ENCODE assay signal across 16 cellular contexts in genomic region chr9:76151267-76151666, GRCh38.
DNase-seq lines count a peak whose midpoint lies in the region; ATAC-seq, FAIRE-seq and TF ChIP-seq lines count a peak whose summit lies in the region.
"Had no signal": no experiment of that assay in that cellular context is flagged by ENCODE, and none has a peak within 500 bp of the region (broad histone marks: within the 10 kb centered on the region; RNA-seq: fewer than 3 reads in every experiment).

No MANE protein-coding gene starts in this region.

- H3K4me1 Mint-ChIP-seq in WTC11 (peaks cover 4% of the 10 kb centered on the region; the same call in 1 of the 2 replicates), chondrocyte (ENCODE audit: low read depth) (peaks cover 3% of the 10 kb centered on the region)
- H3K4me1 Mint-ChIP-seq in activated T-cell treated with anti-CD3 and anti-CD28 coated beads, Interleukin-2, amount 50 U/mL, for 24 hours (ENCODE audit: low read depth): no peaks in the 10 kb centered on the region
- H3K4me1 Mint-ChIP-seq: H9 had no signal

- no peak overlapping the region for H3K9ac ChIP-seq in BLaER1 treated with 17β-estradiol and CSF1 and Interleukin-3, amounts not matched to agents 10 nM and 100 nM

- H4K20me1 ChIP-seq in BLaER1 treated with 17β-estradiol and CSF1 and Interleukin-3, amounts not matched to agents 10 nM and 100 nM: no peaks in the 10 kb centered on the region

- H3K4me1 ChIP-seq in BLaER1 treated with 17β-estradiol and CSF1 and Interleukin-3, amounts not matched to agents 10 nM and 100 nM: peaks cover 22 to 72% (median 50%) of the 10 kb centered on the region in 10 experiments
- no peaks in the 10 kb centered on the region for H3K4me1 ChIP-seq in pancreas

- CTCF ChIA-PET in WTC11 (lab: Charles Lee): interaction anchor here (0.9 kb wide), 1 partner anchor 285 kb away, joined by 3 read pairs; no protein-coding TSS in a partner anchor

- FAIRE-seq in pancreas (lab: Jason Lieb, UNC): no peak
- FAIRE-seq: A204.1, GM12878, GM18507, HepG2, HTR-8/SVneo had no signal

- WGBS in pancreas, 2 donors: 85 to 87% methylated on average over 5 of the region's 5 CpGs

- H3K27me3 Mint-ChIP-seq in WTC11 (ENCODE audit: low read depth) (no peaks in the 10 kb centered on the region), chondrocyte (ENCODE audit: low read depth) (no peaks in the 10 kb centered on the region)
- H3K27me3 Mint-ChIP-seq in activated T-cell treated with anti-CD3 and anti-CD28 coated beads, Interleukin-2, amount 50 U/mL, for 24 hours: no peaks in the 10 kb centered on the region
- H3K27me3 Mint-ChIP-seq: CD4-positive, CD25-positive, alpha-beta regulatory T cell had no signal

- intact Hi-C loops in pancreas (cut with DNase I): no loop called here

- no peak for DNase-seq in WTC11 (ENCODE audit: low spot score)
- no peak for DNase-seq in activated T-cell treated with anti-CD3 and anti-CD28 coated beads, Interleukin-2, amount 50 U/mL, for 24 hours
- DNase-seq in NCI-H226: no peak
- no peak for DNase-seq in pancreas
- no peak for DNase-seq in chondrocyte (ENCODE audit: low spot score)
- DNase-seq: CD4-positive, CD25-positive, alpha-beta regulatory T cell; DMS53; GOT3; H9 had no signal

- H3K9me3 Mint-ChIP-seq in WTC11 (no peaks in the 10 kb centered on the region), chondrocyte (ENCODE audit: low read depth) (no peaks in the 10 kb centered on the region)
- H3K9me3 Mint-ChIP-seq in activated T-cell treated with anti-CD3 and anti-CD28 coated beads, Interleukin-2, amount 50 U/mL, for 24 hours: no peaks in the 10 kb centered on the region
- H3K9me3 Mint-ChIP-seq: H9 had no signal

- H3K27ac ChIP-seq in BLaER1 treated with 17β-estradiol and CSF1 and Interleukin-3, amounts not matched to agents 10 nM and 100 nM: no peak overlapping the region
- H3K27ac ChIP-seq in pancreas: no peak overlapping the region

- POLR2A ChIA-PET in WTC11 (lab: Charles Lee): no interaction called here

- ATAC-seq in HG02885 (IDR thresholded peaks at IDR 0.05; ENCODE audit: poor library complexity, unreplicated experiment) (peak; percentile 21), WTC11 (peak; percentile 51), pancreas (no peak)
- ATAC-seq: GM12878, HepG2 had no signal

- H3K27ac Mint-ChIP-seq in WTC11 (no peak overlapping the region), chondrocyte (ENCODE audit: unreplicated experiment) (no peak overlapping the region)
- H3K27ac Mint-ChIP-seq in activated T-cell treated with anti-CD3 and anti-CD28 coated beads, Interleukin-2, amount 50 U/mL, for 24 hours: no peak overlapping the region
- H3K27ac Mint-ChIP-seq: CD4-positive, CD25-positive, alpha-beta regulatory T cell; H9 had no signal

- H3K4me3 ChIP-seq in BLaER1 treated with 17β-estradiol and CSF1 and Interleukin-3, amounts not matched to agents 10 nM and 100 nM: peak overlapping the region in 3 of 10 experiments; percentile 4 to 36 (median 32); a peak in 4 of 20 replicates
- no peak overlapping the region for H3K4me3 ChIP-seq in pancreas
- H3K4me3 ChIP-seq: GM12878 had no signal

- no peaks in the 10 kb centered on the region for H3K9me3 ChIP-seq in BLaER1 treated with 17β-estradiol and CSF1 and Interleukin-3, amounts not matched to agents 10 nM and 100 nM (replicated peaks in 1 of 11)
- no peaks in the 10 kb centered on the region for H3K9me3 ChIP-seq in pancreas

- no peak for TF ChIP-seq CTCF in WTC11 (IDR thresholded peaks at IDR 0.05)
- TF ChIP-seq CTCF in pancreas (IDR thresholded peaks at IDR 0.05): no peak
- no peak for TF ChIP-seq CTCF in chondrocyte (IDR thresholded peaks at IDR 0.05)

- no peaks in the 10 kb centered on the region for H3K36me3 ChIP-seq in BLaER1 treated with 17β-estradiol and CSF1 and Interleukin-3, amounts not matched to agents 10 nM and 100 nM
- H3K36me3 ChIP-seq in pancreas: no peaks in the 10 kb centered on the region

- H3K27me3 ChIP-seq in BLaER1 treated with 17β-estradiol and CSF1 and Interleukin-3, amounts not matched to agents 10 nM and 100 nM: no peaks in the 10 kb centered on the region
- no peaks in the 10 kb centered on the region for H3K27me3 ChIP-seq in pancreas

- no peak overlapping the region for H3K4me3 Mint-ChIP-seq in WTC11
- no peak overlapping the region for H3K4me3 Mint-ChIP-seq in activated T-cell treated with anti-CD3 and anti-CD28 coated beads, Interleukin-2, amount 50 U/mL, for 24 hours
- no peak overlapping the region for H3K4me3 Mint-ChIP-seq in chondrocyte (ENCODE audit: unreplicated experiment)
- H3K4me3 Mint-ChIP-seq: CD4-positive, CD25-positive, alpha-beta regulatory T cell; H9 had no signal

- H3K36me3 Mint-ChIP-seq in WTC11 (no peaks in the 10 kb centered on the region), chondrocyte (ENCODE audit: low read depth) (no peaks in the 10 kb centered on the region)
- no peaks in the 10 kb centered on the region for H3K36me3 Mint-ChIP-seq in activated T-cell treated with anti-CD3 and anti-CD28 coated beads, Interleukin-2, amount 50 U/mL, for 24 hours (ENCODE audit: low read depth)
- H3K36me3 Mint-ChIP-seq: CD4-positive, CD25-positive, alpha-beta regulatory T cell had no signal

- peak overlapping the region; percentile 63 to 85 (median 75) for H3K4me2 ChIP-seq in BLaER1 treated with 17β-estradiol and CSF1 and Interleukin-3, amounts not matched to agents 10 nM and 100 nM

TF ChIP-seq in WTC11, 78 proteins besides CTCF, POLR2A, EP300 and RAD21:
- TF ChIP-seq NR2C2 (CRISPR knock-in tag; IDR thresholded peaks at IDR 0.05) (no peak), USF2 (CRISPR knock-in tag; IDR thresholded peaks at IDR 0.05) (no peak), ZNF317 (CRISPR knock-in tag; IDR thresholded peaks at IDR 0.05; ENCODE audit: borderline replicate concordance, low read depth) (no peak), ZBTB43 (CRISPR knock-in tag; IDR thresholded peaks at IDR 0.05) (no peak), RORB (CRISPR knock-in tag; IDR thresholded peaks at IDR 0.05) (no peak), JUN (CRISPR knock-in tag; IDR thresholded peaks at IDR 0.05) (no peak)
- TF ChIP-seq, protein P1, sequence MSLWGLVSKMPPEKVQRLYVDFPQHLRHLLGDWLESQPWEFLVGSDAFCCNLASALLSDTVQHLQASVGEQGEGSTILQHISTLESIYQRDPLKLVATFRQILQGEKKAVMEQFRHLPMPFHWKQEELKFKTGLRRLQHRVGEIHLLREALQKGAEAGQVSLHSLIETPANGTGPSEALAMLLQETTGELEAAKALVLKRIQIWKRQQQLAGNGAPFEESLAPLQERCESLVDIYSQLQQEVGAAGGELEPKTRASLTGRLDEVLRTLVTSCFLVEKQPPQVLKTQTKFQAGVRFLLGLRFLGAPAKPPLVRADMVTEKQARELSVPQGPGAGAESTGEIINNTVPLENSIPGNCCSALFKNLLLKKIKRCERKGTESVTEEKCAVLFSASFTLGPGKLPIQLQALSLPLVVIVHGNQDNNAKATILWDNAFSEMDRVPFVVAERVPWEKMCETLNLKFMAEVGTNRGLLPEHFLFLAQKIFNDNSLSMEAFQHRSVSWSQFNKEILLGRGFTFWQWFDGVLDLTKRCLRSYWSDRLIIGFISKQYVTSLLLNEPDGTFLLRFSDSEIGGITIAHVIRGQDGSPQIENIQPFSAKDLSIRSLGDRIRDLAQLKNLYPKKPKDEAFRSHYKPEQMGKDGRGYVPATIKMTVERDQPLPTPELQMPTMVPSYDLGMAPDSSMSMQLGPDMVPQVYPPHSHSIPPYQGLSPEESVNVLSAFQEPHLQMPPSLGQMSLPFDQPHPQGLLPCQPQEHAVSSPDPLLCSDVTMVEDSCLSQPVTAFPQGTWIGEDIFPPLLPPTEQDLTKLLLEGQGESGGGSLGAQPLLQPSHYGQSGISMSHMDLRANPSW (CRISPR knock-in tag; conservative IDR thresholded peaks at IDR 0.05; ENCODE audit: low read depth): no peak
- TF ChIP-seq, protein P2, sequence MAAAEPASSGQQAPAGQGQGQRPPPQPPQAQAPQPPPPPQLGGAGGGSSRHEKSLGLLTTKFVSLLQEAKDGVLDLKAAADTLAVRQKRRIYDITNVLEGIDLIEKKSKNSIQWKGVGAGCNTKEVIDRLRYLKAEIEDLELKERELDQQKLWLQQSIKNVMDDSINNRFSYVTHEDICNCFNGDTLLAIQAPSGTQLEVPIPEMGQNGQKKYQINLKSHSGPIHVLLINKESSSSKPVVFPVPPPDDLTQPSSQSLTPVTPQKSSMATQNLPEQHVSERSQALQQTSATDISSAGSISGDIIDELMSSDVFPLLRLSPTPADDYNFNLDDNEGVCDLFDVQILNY (CRISPR knock-in tag; IDR thresholded peaks at IDR 0.05): no peak

Comparison
In these comparisons a context has a peak if more than half of its experiments do, and no peak if none do; other contexts are left out.
1. ATAC-seq: peak in HG02885 (single experiment) and WTC11 (single experiment); none in pancreas (0 of 4).